ENCODE assay signal across 3 cellular contexts in genomic region chr2:113320106-113320505, GRCh38. TPM values are rescaled to one million over a fixed set of nuclear protein-coding genes. Genes with fewer than 3 reads are reported as not detected.
"Had no signal": no experiment of that assay in that cellular context is flagged by ENCODE, and none has a peak within 500 bp of the region (broad histone marks: within the 10 kb centered on the region; RNA-seq: fewer than 3 reads in every experiment).

No MANE protein-coding gene starts in this region.

RNA-seq across cellular contexts. Expression of gene PAX8, which starts 41.4 kb away (rescaled TPM):
- total RNA-seq: osteocyte, skeletal muscle tissue, temporal lobe had no signal
